ENCODE assay signal across 19 cellular contexts in genomic region chr3:129007792-129008191, GRCh38. TPM values are rescaled to one million over a fixed set of nuclear protein-coding genes. Genes with fewer than 3 reads are reported as not detected.
"Had no signal": no experiment of that assay in that cellular context is flagged by ENCODE, and none has a peak within 500 bp of the region (broad histone marks: within the 10 kb centered on the region; RNA-seq: fewer than 3 reads in every experiment).

No MANE protein-coding gene starts in this region.

- H3K27me3 ChIP-seq: uterus had no signal

- H3K27ac ChIP-seq: brain microvascular endothelial cell, uterus had no signal

- H3K9me3 ChIP-seq: uterus had no signal

- ATAC-seq: stimulated activated memory B cell treated with anti-CD40 and anti-IgM and Interleukin-4, amounts not matched to agents 10 μg/mL and 1 μg/mL and 100 μg/mL, for 72 hours had no signal

- H3K4me3 ChIP-seq: uterus had no signal

- H3K9me3 Mint-ChIP-seq: activated B cell treated with CpG ODN at 0.5 μM for 24 hours; activated naive CD8-positive, alpha-beta T cell treated with anti-CD3 and anti-CD28 coated beads, Interleukin-2, amount 10 ng/mL, durations not matched to agents 7 days and 5 days; neural crest cell; stimulated activated memory B cell treated with anti-CD40 and anti-IgM and Interleukin-4, amounts not matched to agents 10 μg/mL and 1 μg/mL and 100 μg/mL, for 72 hours had no signal

- DNase-seq: activated B cell treated with CpG ODN at 0.5 μM for 24 hours; activated CD4-positive, alpha-beta T cell treated with anti-CD3 and anti-CD28 coated beads, Interleukin-2, amount 50 U/mL, for 1 hour; activated CD8-positive, alpha-beta memory T cell treated with anti-CD3 and anti-CD28 coated beads for 24 hours; activated gamma-delta T cell treated with Interleukin-2 at 50 U/mL for 16 hours; activated naive CD8-positive, alpha-beta T cell treated with anti-CD3 and anti-CD28 coated beads, Interleukin-2, amount 10 ng/mL, durations not matched to agents 7 days and 5 days; anterior cingulate cortex; brain microvascular endothelial cell; dermis blood vessel endothelial cell; erythroblast; stimulated activated CD4-positive, alpha-beta T cell treated with anti-CD3 and anti-CD28 coated beads, Interleukin-2, amount 100 ng/mL, for 48 hours; T-helper 2 cell; uterus had no signal

- H3K36me3 Mint-ChIP-seq: stimulated activated memory B cell treated with anti-CD40 and anti-IgM and Interleukin-4, amounts not matched to agents 10 μg/mL and 1 μg/mL and 100 μg/mL, for 72 hours had no signal

- H3K36me3 ChIP-seq: brain microvascular endothelial cell, uterus had no signal

- FAIRE-seq: TTC549 had no signal

- H3K4me1 ChIP-seq: uterus had no signal

- H3K27ac Mint-ChIP-seq: activated B cell treated with CpG ODN at 0.5 μM for 24 hours; activated naive CD8-positive, alpha-beta T cell treated with anti-CD3 and anti-CD28 coated beads, Interleukin-2, amount 10 ng/mL, durations not matched to agents 7 days and 5 days; stimulated activated memory B cell treated with anti-CD40 and anti-IgM and Interleukin-4, amounts not matched to agents 10 μg/mL and 1 μg/mL and 100 μg/mL, for 72 hours had no signal

- H3K4me3 Mint-ChIP-seq: activated B cell treated with CpG ODN at 0.5 μM for 24 hours; activated naive CD8-positive, alpha-beta T cell treated with anti-CD3 and anti-CD28 coated beads, Interleukin-2, amount 10 ng/mL, durations not matched to agents 7 days and 5 days; neural crest cell; stimulated activated memory B cell treated with anti-CD40 and anti-IgM and Interleukin-4, amounts not matched to agents 10 μg/mL and 1 μg/mL and 100 μg/mL, for 72 hours had no signal

RNA-seq across cellular contexts. Expression of gene EFCC1, which starts 6.7 kb away (rescaled TPM):
- total RNA-seq: activated B cell treated with CpG ODN at 0.5 μM for 24 hours, chondrocyte, kidney epithelial cell, osteocyte had no signal

RNA-seq across cellular contexts. Expression of gene CFAP92, which starts 13.9 kb away (rescaled TPM):
- total RNA-seq: activated B cell treated with CpG ODN at 0.5 μM for 24 hours, chondrocyte, osteocyte had no signal

RNA-seq across cellular contexts. Expression of gene GP9, which starts 52.8 kb away (rescaled TPM):
- total RNA-seq: activated B cell treated with CpG ODN at 0.5 μM for 24 hours; activated naive CD8-positive, alpha-beta T cell treated with anti-CD3 and anti-CD28 coated beads, Interleukin-2, amount 10 ng/mL, durations not matched to agents 7 days and 5 days; chondrocyte; dermis blood vessel endothelial cell; kidney epithelial cell; neural crest cell; osteocyte; pulmonary artery endothelial cell had no signal
